Comparison of ENCODE assay signal across 8 cellular contexts in genomic region chr2:16656784-16657391, GRCh38. TPM values are rescaled to one million over a fixed set of nuclear protein-coding genes. Genes with fewer than 3 reads are reported as not detected.
A peak's percentile ranks its signal among the peaks of the same experiment; 100 is the strongest.
DNase-seq lines count a peak whose midpoint lies in the region; ATAC-seq lines count a peak whose summit lies in the region.

No MANE protein-coding gene starts in this region.

- no peak overlapping the region for H3K4me2 ChIP-seq in GM23248 (ENCODE audit: unreplicated experiment)

- H3K9me3 Mint-ChIP-seq in immature natural killer cell = no peaks in the 10 kb centered on the region

- no peaks in the 10 kb centered on the region for H3F3A ChIP-seq in GM23248 (ENCODE audit: insufficient read depth)

- no peaks in the 10 kb centered on the region for H3K9me3 ChIP-seq in GM23248 (ENCODE audit: low read depth)

- H3K9me2 ChIP-seq in GM23248 (ENCODE audit: insufficient read depth) = no peaks in the 10 kb centered on the region

- no peak overlapping the region for H3K27ac ChIP-seq in GM23248

- H3K36me3 Mint-ChIP-seq in immature natural killer cell = peaks cover 3 to 10% (median 7%) of the 10 kb centered on the region in 3 donors

- H3K27me3 Mint-ChIP-seq in immature natural killer cell (ENCODE audit: low read depth in 3 of 3) = no peaks in the 10 kb centered on the region

- H3K4me3 ChIP-seq in GM23248 = no peak overlapping the region

- peak; percentile 86 for DNase-seq in NOMO-1 treated with DMSO at 0.1 percent for 48 hours (lab: John Stamatoyannopoulos, UW; ENCODE audit: unreplicated experiment)
- DNase-seq in immature natural killer cell = no peak
- DNase-seq in HuH-7.5 (ENCODE audit: low spot score) = no peak
- no peak for DNase-seq in GM03348 (ENCODE audit: low spot score)
- no peak for DNase-seq in T1000 (lab: John Stamatoyannopoulos, UW)
- no peak for DNase-seq in GM23248

- no peaks in the 10 kb centered on the region for H4K20me1 ChIP-seq in GM23248 (ENCODE audit: insufficient read depth)

- H3K4me1 Mint-ChIP-seq in immature natural killer cell = peaks cover 99 to 100% of the 10 kb centered on the region in 2 donors

- ATAC-seq in GM18499 (IDR thresholded peaks at IDR 0.05; ENCODE audit: insufficient read depth, unreplicated experiment) = peak; percentile 69
- peak; percentile 88 for ATAC-seq in HG02623 (IDR thresholded peaks at IDR 0.05; ENCODE audit: unreplicated experiment)

- H3K36me3 ChIP-seq in GM23248 (ENCODE audit: low read depth) = no peaks in the 10 kb centered on the region

- no peaks in the 10 kb centered on the region for H3K4me1 ChIP-seq in GM23248 (ENCODE audit: insufficient read depth)

- peaks cover 27% of the 10 kb centered on the region; the same call in 1 of the 2 replicates for H3K27me3 ChIP-seq in GM23248 (replicated peaks; ENCODE audit: insufficient read depth)

- no peak overlapping the region for H2AFZ ChIP-seq in GM23248

- peak overlapping the region; percentile 76 to 94 (median 90) for H3K27ac Mint-ChIP-seq in immature natural killer cell

- H3K4me3 Mint-ChIP-seq in immature natural killer cell = peak overlapping the region; percentile 13 to 75 (median 61)

- in situ Hi-C loops in GM23248 (cut with MboI) = no loop called here

- no peak overlapping the region for H3K9ac ChIP-seq in GM23248

- 28 to 47% methylated on average over 8 of the region's 8 CpGs for WGBS in GM23248 (ENCODE audit: low coverage in 1 of 2, low lambda C conversion rate in 2 of 2, missing lambda C conversion rate in 2 of 2), 2 experiments

- no peaks in the 10 kb centered on the region for H3K79me2 ChIP-seq in GM23248 (ENCODE audit: insufficient read depth)

RNA-seq across cellular contexts. Expression of gene CYRIA, which starts 8.7 kb away (rescaled TPM):
- polyA plus RNA-seq in immature natural killer cell (10 to 100 TPM; 24.0 to 41.8 (median 25.3) TPM), GM23248 (2016; fragmentation: Nextera tagmentation; extraction: Ambion mirVana) (not detected in 2 replicates)
- total RNA-seq in GM23248 (2014; rRNA removed; shearing (Covaris generic)) = not detected in 2 replicates

Comparison
In these comparisons a context has a peak if more than half of its experiments do, and no peak if none do; other contexts are left out.
1. RNA of gene CYRIA, which starts 8.7 kb away (polyA plus RNA-seq): 24.0 to 41.8 TPM in immature natural killer cell; not detected in GM23248; every median in the first group is over 10 times any median in the second.